Comparison of ENCODE assay signal across 39 cellular contexts in the genomic region with DNA sequence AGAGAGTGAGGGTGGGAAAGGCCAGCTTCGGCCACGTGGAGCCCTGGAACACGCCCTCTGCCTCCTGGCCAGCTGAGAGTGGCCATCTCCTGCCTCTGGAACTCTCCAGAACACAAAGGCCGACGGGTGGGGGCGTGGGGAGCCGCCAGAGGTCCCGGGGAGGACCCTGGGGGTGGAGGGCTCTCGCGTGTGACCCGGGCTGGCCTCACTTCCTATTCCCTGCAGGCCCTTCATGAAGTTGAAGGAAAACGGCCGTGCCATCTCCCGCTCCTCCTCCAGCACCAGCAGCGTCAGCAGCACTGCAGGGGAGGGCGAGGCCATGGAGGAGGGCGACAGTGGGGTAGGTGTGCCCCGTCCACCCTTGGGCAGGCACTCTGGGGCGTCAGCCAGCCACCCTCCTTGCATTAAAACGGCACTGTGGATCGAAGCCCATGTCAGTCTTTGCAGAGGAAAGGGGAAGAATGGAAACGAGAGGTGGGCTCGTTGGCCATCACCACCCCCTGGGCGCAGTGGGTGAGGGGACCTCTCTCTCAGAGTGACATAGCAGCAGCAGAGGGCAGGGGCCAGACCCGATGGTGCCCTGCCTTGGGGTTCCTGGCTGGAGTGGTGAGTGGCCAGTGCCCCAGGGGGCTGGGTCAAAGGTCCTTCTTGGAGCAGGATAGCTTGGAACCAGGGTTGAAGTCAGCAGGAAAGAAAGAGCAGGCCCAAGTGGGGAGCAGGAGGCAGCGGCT. TPM values are rescaled to one million over a fixed set of nuclear protein-coding genes. Genes with fewer than 3 reads are reported as not detected.
DNase-seq lines count a peak whose midpoint lies in the region; ATAC-seq and TF ChIP-seq lines count a peak whose summit lies in the region.
"Had no signal": no experiment of that assay in that cellular context is flagged by ENCODE, and none has a peak within 500 bp of the region (broad histone marks: within the 10 kb centered on the region; RNA-seq: fewer than 3 reads in every experiment).

No MANE protein-coding gene starts in this region.

- H3K36me3 ChIP-seq in body of pancreas (replicated peaks in 1 of 2; ENCODE audit: insufficient read depth in 1 of 2, low read depth in 2 of 2) (peaks cover 0 to 28% of the 10 kb centered on the region in 2 donors), left lung (peaks cover 0 to 31% of the 10 kb centered on the region in 2 donors)
- H3K36me3 ChIP-seq: adrenal gland, gastrocnemius medialis, right lobe of liver had no signal

- H3K27ac Mint-ChIP-seq in activated CD8-positive, alpha-beta memory T cell treated with anti-CD3 and anti-CD28 coated beads, Interleukin-2, amount 10 ng/mL, durations not matched to agents 7 days and 5 days: no peak overlapping the region
- peak overlapping the region; percentile 48 for H3K27ac Mint-ChIP-seq in stimulated activated effector memory CD8-positive, alpha-beta T cell treated with anti-CD3 and anti-CD28 coated beads, Interleukin-12 subunit alpha, Interleukin-12 subunit beta, amount 100 ng/mL, for 72 hours
- H3K27ac Mint-ChIP-seq: activated naive CD4-positive, alpha-beta T cell treated with anti-CD3 and anti-CD28 coated beads, Interleukin-2, amount 10 ng/mL, durations not matched to agents 7 days and 5 days; brain; progenitor cell of endocrine pancreas; T-helper 2 cell treated with Interferon-gamma antibody and Interleukin-4, amounts not matched to agents 5 μg/mL and 100 μg/mL, for 36 hours had no signal

- H3K4me1 Mint-ChIP-seq in activated CD8-positive, alpha-beta memory T cell treated with anti-CD3 and anti-CD28 coated beads, Interleukin-2, amount 10 ng/mL, durations not matched to agents 7 days and 5 days: no peaks in the 10 kb centered on the region
- H3K4me1 Mint-ChIP-seq in stimulated activated effector memory CD8-positive, alpha-beta T cell treated with anti-CD3 and anti-CD28 coated beads, Interleukin-12 subunit alpha, Interleukin-12 subunit beta, amount 100 ng/mL, for 72 hours: peaks cover 4% of the 10 kb centered on the region
- H3K4me1 Mint-ChIP-seq: activated naive CD4-positive, alpha-beta T cell treated with anti-CD3 and anti-CD28 coated beads, Interleukin-2, amount 10 ng/mL, durations not matched to agents 7 days and 5 days had no signal

- ATAC-seq in activated CD8-positive, alpha-beta memory T cell treated with anti-CD3 and anti-CD28 coated beads, Interleukin-2, amount 10 ng/mL, durations not matched to agents 7 days and 5 days: no peak
- ATAC-seq in body of pancreas (peak; percentile 15), left lung (no peak), GM18868 (IDR thresholded peaks at IDR 0.05; ENCODE audit: unreplicated experiment) (no peak)
- ATAC-seq in stimulated activated effector memory CD8-positive, alpha-beta T cell treated with anti-CD3 and anti-CD28 coated beads, Interleukin-12 subunit alpha, Interleukin-12 subunit beta, amount 100 ng/mL, for 72 hours: no peak
- ATAC-seq: activated T-cell treated with anti-CD3 and anti-CD28 coated beads, Interleukin-2, amount 50 U/mL, for 4 hours; gastrocnemius medialis; left lobe of liver had no signal

- no peak overlapping the region for H3K4me3 Mint-ChIP-seq in activated CD8-positive, alpha-beta memory T cell treated with anti-CD3 and anti-CD28 coated beads, Interleukin-2, amount 10 ng/mL, durations not matched to agents 7 days and 5 days
- H3K4me3 Mint-ChIP-seq in stimulated activated effector memory CD8-positive, alpha-beta T cell treated with anti-CD3 and anti-CD28 coated beads, Interleukin-12 subunit alpha, Interleukin-12 subunit beta, amount 100 ng/mL, for 72 hours: no peak overlapping the region
- H3K4me3 Mint-ChIP-seq: activated naive CD4-positive, alpha-beta T cell treated with anti-CD3 and anti-CD28 coated beads, Interleukin-2, amount 10 ng/mL, durations not matched to agents 7 days and 5 days; activated T-cell treated with anti-CD3 and anti-CD28 coated beads, Interleukin-2, amount 50 U/mL, for 4 hours; brain; T-helper 2 cell treated with Interferon-gamma antibody and Interleukin-4, amounts not matched to agents 5 μg/mL and 100 μg/mL, for 36 hours had no signal

- intact Hi-C loops in body of pancreas (cut with DNase I) (no loop called here), left lung (cut with DNase I) (no loop called here)

- H3K9me3 Mint-ChIP-seq in activated CD8-positive, alpha-beta memory T cell treated with anti-CD3 and anti-CD28 coated beads, Interleukin-2, amount 10 ng/mL, durations not matched to agents 7 days and 5 days (ENCODE audit: low read depth): peaks cover 3% of the 10 kb centered on the region
- H3K9me3 Mint-ChIP-seq in stimulated activated effector memory CD8-positive, alpha-beta T cell treated with anti-CD3 and anti-CD28 coated beads, Interleukin-12 subunit alpha, Interleukin-12 subunit beta, amount 100 ng/mL, for 72 hours: peaks cover 3% of the 10 kb centered on the region

- no peak overlapping the region for H3K4me3 ChIP-seq in body of pancreas
- H3K4me3 ChIP-seq in left lung: no peak overlapping the region
- H3K4me3 ChIP-seq: adrenal gland, gastrocnemius medialis, hepatocyte, right lobe of liver, upper lobe of left lung had no signal

- no peaks in the 10 kb centered on the region for H3K9me3 ChIP-seq in body of pancreas
- H3K9me3 ChIP-seq in left lung: peaks cover 0 to 23% of the 10 kb centered on the region in 2 donors
- H3K9me3 ChIP-seq: Caco-2 had no signal

- TF ChIP-seq CTCF in body of pancreas (IDR thresholded peaks at IDR 0.05): no peak
- no peak for TF ChIP-seq CTCF in left lung (IDR thresholded peaks at IDR 0.05)

- CTCF ChIA-PET in activated CD8-positive, alpha-beta memory T cell treated with anti-CD3 and anti-CD28 coated beads, Interleukin-2, amount 10 ng/mL, durations not matched to agents 7 days and 5 days (lab: Charles Lee): no interaction called here

- WGBS in body of pancreas, 2 donors: 82 to 84% methylated on average over 22 to 26 of the region's 26 CpGs

- H3K27me3 Mint-ChIP-seq in activated CD8-positive, alpha-beta memory T cell treated with anti-CD3 and anti-CD28 coated beads, Interleukin-2, amount 10 ng/mL, durations not matched to agents 7 days and 5 days: peaks cover 2% of the 10 kb centered on the region
- H3K27me3 Mint-ChIP-seq: activated naive CD4-positive, alpha-beta T cell treated with anti-CD3 and anti-CD28 coated beads, Interleukin-2, amount 10 ng/mL, durations not matched to agents 7 days and 5 days; progenitor cell of endocrine pancreas had no signal

- H3K27ac ChIP-seq in body of pancreas: no peak overlapping the region
- H3K27ac ChIP-seq in left lung: no peak overlapping the region
- H3K27ac ChIP-seq: adrenal gland, C4-2B, gastrocnemius medialis, hepatocyte, right lobe of liver, upper lobe of left lung had no signal

- TF ChIP-seq POLR2A in body of pancreas (IDR thresholded peaks at IDR 0.05): no peak

- H3K27me3 ChIP-seq in body of pancreas (no peaks in the 10 kb centered on the region), left lung (no peaks in the 10 kb centered on the region)
- H3K27me3 ChIP-seq: adrenal gland, gastrocnemius medialis, hepatocyte, right lobe of liver, upper lobe of left lung had no signal

- peak; percentile 13 for DNase-seq in activated CD8-positive, alpha-beta memory T cell treated with anti-CD3 and anti-CD28 coated beads, Interleukin-2, amount 50 U/mL, for 4 hours
- no peak for DNase-seq in activated CD8-positive, alpha-beta memory T cell treated with anti-CD3 and anti-CD28 coated beads, Interleukin-2, amount 10 ng/mL, durations not matched to agents 7 days and 5 days
- DNase-seq in body of pancreas (no peak), left lung (peak; percentile 22 to 60), NCI-H446 (lab: John Stamatoyannopoulos, UW) (no peak), DMS114 treated with DMSO at 0.1 percent for 48 hours (lab: John Stamatoyannopoulos, UW; ENCODE audit: unreplicated experiment) (no peak)
- no peak for DNase-seq in stimulated activated effector memory CD8-positive, alpha-beta T cell treated with anti-CD3 and anti-CD28 coated beads, Interleukin-12 subunit alpha, Interleukin-12 subunit beta, amount 100 ng/mL, for 72 hours (ENCODE audit: low spot score in 2 of 2)
- DNase-seq: 8988T; activated CD4-positive, alpha-beta T cell treated with anti-CD3 and anti-CD28 coated beads for 48 hours; activated CD8-positive, alpha-beta memory T cell treated with anti-CD3 and anti-CD28 coated beads for 24 hours; activated naive CD4-positive, alpha-beta T cell treated with anti-CD3 and anti-CD28 coated beads, Interleukin-2, amount 10 ng/mL, durations not matched to agents 7 days and 5 days; activated T-cell treated with anti-CD3 and anti-CD28 coated beads, Interleukin-2, amount 50 U/mL, for 4 hours; adrenal gland; DND-41; gastrocnemius medialis; Kasumi-1; NCI-H1436; NCI-H2081; NCI-H2227 treated with DMSO at 0.1 percent for 48 hours; NCI-H526 treated with DMSO at 0.1 percent for 48 hours; NK-92 treated with Interleukin-12 subunit alpha and Interleukin-12 subunit beta, amount 100 ng/mL, for 24 hours; SHP77; stimulated activated CD4-positive, alpha-beta T cell treated with anti-CD3 and anti-CD28 coated beads, Interleukin-12 subunit alpha, Interleukin-12 subunit beta, amount 100 ng/mL, for 4 hours; stimulated activated CD4-positive, alpha-beta T cell treated with anti-CD3 and anti-CD28 coated beads, Interleukin-4, amount 100 ng/mL, for 24 hours; upper lobe of left lung had no signal

- H3K36me3 Mint-ChIP-seq in activated CD8-positive, alpha-beta memory T cell treated with anti-CD3 and anti-CD28 coated beads, Interleukin-2, amount 10 ng/mL, durations not matched to agents 7 days and 5 days: peaks cover 17% of the 10 kb centered on the region
- peaks cover 38% of the 10 kb centered on the region for H3K36me3 Mint-ChIP-seq in stimulated activated effector memory CD8-positive, alpha-beta T cell treated with anti-CD3 and anti-CD28 coated beads, Interleukin-12 subunit alpha, Interleukin-12 subunit beta, amount 100 ng/mL, for 72 hours

- H3K4me1 ChIP-seq in body of pancreas (no peaks in the 10 kb centered on the region), left lung (peaks cover 0 to 7% of the 10 kb centered on the region in 2 donors)
- H3K4me1 ChIP-seq: adrenal gland, Caco-2, right lobe of liver had no signal

RNA-seq across cellular contexts. Expression of a gene that starts 37.1 kb away (rescaled TPM):
- total RNA-seq in activated CD8-positive, alpha-beta memory T cell treated with anti-CD3 and anti-CD28 coated beads, Interleukin-2, amount 10 ng/mL, durations not matched to agents 7 days and 5 days: not detected
- total RNA-seq in body of pancreas: not detected
- not detected for total RNA-seq in left lung
- total RNA-seq: activated T-cell treated with anti-CD3 and anti-CD28 coated beads, Interleukin-2, amount 50 U/mL, for 4 hours; adrenal gland; Caco-2; cerebellum; endothelial cell of umbilical vein; fibroblast of lung; gastrocnemius medialis; hepatocyte; left lobe of liver; myocyte; progenitor cell of endocrine pancreas; right lobe of liver; subcutaneous adipose tissue; upper lobe of left lung had no signal

Comparison
In these comparisons a context has a peak if more than half of its experiments do, and no peak if none do; other contexts are left out.
1. DNase-seq: peak in activated CD8-positive, alpha-beta memory T cell treated with anti-CD3 and anti-CD28 coated beads, Interleukin-2, amount 50 U/mL, for 4 hours (single experiment) and left lung (2 of 2); none in activated CD8-positive, alpha-beta memory T cell treated with anti-CD3 and anti-CD28 coated beads, Interleukin-2, amount 10 ng/mL, durations not matched to agents 7 days and 5 days (single experiment), body of pancreas (0 of 4), stimulated activated effector memory CD8-positive, alpha-beta T cell treated with anti-CD3 and anti-CD28 coated beads, Interleukin-12 subunit alpha, Interleukin-12 subunit beta, amount 100 ng/mL, for 72 hours (0 of 2), NCI-H446 (0 of 2) and DMS114 treated with DMSO at 0.1 percent for 48 hours (single experiment).